In the genomic region with DNA sequence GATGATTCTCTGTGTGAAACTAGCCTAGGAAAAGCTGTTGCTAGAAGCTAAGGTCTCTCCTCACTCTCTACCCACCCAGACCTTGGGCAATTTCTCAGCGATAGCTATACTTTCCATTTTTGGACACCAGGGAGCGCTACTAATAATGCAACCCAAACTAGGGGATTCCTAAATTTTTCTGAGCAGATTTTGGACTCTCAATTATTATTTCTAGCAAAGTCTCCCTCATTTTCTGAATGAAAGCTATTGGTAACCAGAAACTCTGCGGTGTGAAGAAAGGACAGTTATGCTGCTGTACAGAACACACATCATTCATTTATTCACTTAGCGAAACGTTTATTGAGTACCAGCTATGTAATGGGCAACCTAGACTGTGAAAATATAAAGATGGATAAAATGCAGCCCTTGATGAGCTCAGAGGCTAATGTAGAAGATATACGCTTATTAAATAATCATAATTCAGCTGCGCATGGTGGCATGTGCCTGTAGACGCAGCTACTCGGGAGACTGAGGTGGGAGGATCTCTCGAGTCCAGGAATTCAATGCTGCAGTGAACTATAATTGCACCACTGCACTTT, we compare ENCODE assay signal across 1 cellular context.
TF ChIP-seq lines count a peak whose summit lies in the region.

No MANE protein-coding gene starts in this region.

TF ChIP-seq in WTC11, 78 proteins besides CTCF, POLR2A, EP300 and RAD21 (continued from another document):
- TF ChIP-seq, protein P1, sequence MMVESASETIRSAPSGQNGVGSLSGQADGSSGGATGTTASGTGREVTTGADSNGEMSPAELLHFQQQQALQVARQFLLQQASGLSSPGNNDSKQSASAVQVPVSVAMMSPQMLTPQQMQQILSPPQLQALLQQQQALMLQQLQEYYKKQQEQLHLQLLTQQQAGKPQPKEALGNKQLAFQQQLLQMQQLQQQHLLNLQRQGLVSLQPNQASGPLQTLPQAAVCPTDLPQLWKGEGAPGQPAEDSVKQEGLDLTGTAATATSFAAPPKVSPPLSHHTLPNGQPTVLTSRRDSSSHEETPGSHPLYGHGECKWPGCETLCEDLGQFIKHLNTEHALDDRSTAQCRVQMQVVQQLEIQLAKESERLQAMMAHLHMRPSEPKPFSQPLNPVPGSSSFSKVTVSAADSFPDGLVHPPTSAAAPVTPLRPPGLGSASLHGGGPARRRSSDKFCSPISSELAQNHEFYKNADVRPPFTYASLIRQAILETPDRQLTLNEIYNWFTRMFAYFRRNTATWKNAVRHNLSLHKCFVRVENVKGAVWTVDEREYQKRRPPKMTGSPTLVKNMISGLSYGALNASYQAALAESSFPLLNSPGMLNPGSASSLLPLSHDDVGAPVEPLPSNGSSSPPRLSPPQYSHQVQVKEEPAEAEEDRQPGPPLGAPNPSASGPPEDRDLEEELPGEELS (CRISPR knock-in tag; IDR thresholded peaks at IDR 0.05) = no peak
- TF ChIP-seq RORB (CRISPR knock-in tag; IDR thresholded peaks at IDR 0.05) (no peak), CREM (CRISPR knock-in tag; IDR thresholded peaks at IDR 0.05) (no peak)
